In genomic region chr3:69485489-69485888, GRCh38 we compare ENCODE assay signal across 20 cellular contexts.
"Had no signal": no experiment of that assay in that cellular context is flagged by ENCODE, and none has a peak within 500 bp of the region (broad histone marks: within the 10 kb centered on the region; RNA-seq: fewer than 3 reads in every experiment).

No MANE protein-coding gene starts in this region.

- H3K4me3 ChIP-seq: esophagus muscularis mucosa, gastrocnemius medialis, hepatocyte, left lung, neural progenitor cell, pancreas, right lobe of liver, thoracic aorta, transverse colon had no signal

- H3K27ac ChIP-seq: epithelial cell of prostate, esophagus muscularis mucosa, gastrocnemius medialis, left lung, neural progenitor cell, pancreas, right lobe of liver, thoracic aorta, transverse colon had no signal

- H3K27me3 Mint-ChIP-seq: dendritic cell treated with granulocyte-macrophage colony-stimulating factor and Interleukin-4, amounts not matched to agents 40 ng/mL and 50 ng/mL, for 4 days; progenitor cell of endocrine pancreas had no signal

- H3K9me3 Mint-ChIP-seq: effector memory CD8-positive, alpha-beta T cell; stimulated activated naive CD8-positive, alpha-beta T cell treated with anti-CD3 and anti-CD28 coated beads, Interleukin-15, amount 100 ng/mL, for 72 hours had no signal

- H3K4me1 ChIP-seq: gastrocnemius medialis, left lung, pancreas, right lobe of liver, transverse colon had no signal

- H3K9me3 ChIP-seq: esophagus muscularis mucosa, gastrocnemius medialis, left lung, pancreas, right lobe of liver, thoracic aorta, transverse colon had no signal

- DNase-seq: effector memory CD8-positive, alpha-beta T cell; gastrocnemius medialis; naive thymus-derived CD8-positive, alpha-beta T cell; occipital lobe; right lobe of liver; stimulated activated CD4-positive, alpha-beta T cell treated with anti-CD3 and anti-CD28 coated beads, Interleukin-15, amount 100 ng/mL, for 24 hours; stimulated activated CD4-positive, alpha-beta T cell treated with anti-CD3 and anti-CD28 coated beads, Interleukin-1b, Interleukin-23, amount 100 ng/mL, for 48 hours; stimulated activated CD4-positive, alpha-beta T cell treated with anti-CD3 and anti-CD28 coated beads, Interleukin-4, amount 100 ng/mL, for 24 hours; stimulated activated naive B cell treated with anti-CD40 and anti-IgM and Interleukin-4, amounts not matched to agents 10 μg/mL and 1 μg/mL and 100 μg/mL, for 72 hours; stimulated activated naive CD8-positive, alpha-beta T cell treated with anti-CD3 and anti-CD28 coated beads, Interleukin-15, amount 100 ng/mL, for 72 hours; transverse colon had no signal

- ATAC-seq: effector memory CD8-positive, alpha-beta T cell; gastrocnemius medialis; left lung; naive thymus-derived CD8-positive, alpha-beta T cell; pancreas; right lobe of liver; stimulated activated naive B cell treated with anti-CD40 and anti-IgM and Interleukin-4, amounts not matched to agents 10 μg/mL and 1 μg/mL and 100 μg/mL, for 72 hours; stimulated activated naive CD8-positive, alpha-beta T cell treated with anti-CD3 and anti-CD28 coated beads, Interleukin-15, amount 100 ng/mL, for 72 hours had no signal

- H3K36me3 Mint-ChIP-seq: neural progenitor cell; stimulated activated naive B cell treated with anti-CD40 and anti-IgM and Interleukin-4, amounts not matched to agents 10 μg/mL and 1 μg/mL and 100 μg/mL, for 72 hours had no signal

- H3K36me3 ChIP-seq: esophagus muscularis mucosa, gastrocnemius medialis, left lung, neural progenitor cell, pancreas, right lobe of liver, thoracic aorta, transverse colon had no signal

- H3K4me3 Mint-ChIP-seq: dendritic cell treated with granulocyte-macrophage colony-stimulating factor and Interleukin-4, amounts not matched to agents 40 ng/mL and 50 ng/mL, for 4 days; effector memory CD8-positive, alpha-beta T cell; naive thymus-derived CD8-positive, alpha-beta T cell; neural progenitor cell; stimulated activated naive B cell treated with anti-CD40 and anti-IgM and Interleukin-4, amounts not matched to agents 10 μg/mL and 1 μg/mL and 100 μg/mL, for 72 hours; stimulated activated naive CD8-positive, alpha-beta T cell treated with anti-CD3 and anti-CD28 coated beads, Interleukin-15, amount 100 ng/mL, for 72 hours had no signal

- H3K4me1 Mint-ChIP-seq: naive thymus-derived CD8-positive, alpha-beta T cell; stimulated activated naive B cell treated with anti-CD40 and anti-IgM and Interleukin-4, amounts not matched to agents 10 μg/mL and 1 μg/mL and 100 μg/mL, for 72 hours; stimulated activated naive CD8-positive, alpha-beta T cell treated with anti-CD3 and anti-CD28 coated beads, Interleukin-15, amount 100 ng/mL, for 72 hours had no signal

- H3K27ac Mint-ChIP-seq: effector memory CD8-positive, alpha-beta T cell; naive thymus-derived CD8-positive, alpha-beta T cell; neural progenitor cell; stimulated activated naive B cell treated with anti-CD40 and anti-IgM and Interleukin-4, amounts not matched to agents 10 μg/mL and 1 μg/mL and 100 μg/mL, for 72 hours; stimulated activated naive CD8-positive, alpha-beta T cell treated with anti-CD3 and anti-CD28 coated beads, Interleukin-15, amount 100 ng/mL, for 72 hours had no signal
